Comparison of ENCODE assay signal across 8 cellular contexts in the genomic region with DNA sequence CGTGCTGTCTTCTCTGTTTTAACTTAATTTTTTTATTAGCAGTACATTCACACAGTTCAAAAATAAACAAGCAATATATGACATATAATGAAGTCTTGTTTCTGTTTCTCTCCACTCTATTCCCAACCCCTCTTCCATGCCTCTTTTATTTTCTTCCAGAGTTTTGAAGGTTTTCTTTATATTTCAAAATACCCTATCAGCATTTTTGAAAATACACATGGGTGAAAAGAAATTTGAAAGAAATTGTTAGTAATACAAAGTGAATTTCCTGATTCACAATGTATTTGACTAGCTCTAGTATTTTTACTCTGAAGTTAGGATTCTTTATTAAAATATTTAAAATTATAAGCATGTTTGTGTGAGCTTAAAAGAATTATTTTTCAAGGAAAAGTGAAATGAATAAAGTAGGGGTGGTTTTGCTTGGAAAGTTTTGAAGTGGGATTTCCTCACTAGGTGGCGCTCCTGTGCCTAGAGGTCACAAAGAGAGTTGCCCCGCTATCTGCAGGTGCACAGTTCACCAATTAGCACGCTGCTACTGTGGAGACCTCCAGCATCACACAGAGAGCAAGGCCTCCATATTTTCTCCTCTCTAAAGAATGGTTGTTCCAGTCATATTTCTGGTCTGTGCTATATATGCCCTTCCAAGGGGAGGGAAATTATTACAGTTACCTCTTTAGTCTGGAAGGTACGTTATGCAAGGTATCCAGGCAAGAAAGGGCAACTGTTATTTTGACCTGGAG. TPM values are rescaled to one million over a fixed set of nuclear protein-coding genes. Genes with fewer than 3 reads are reported as not detected.
A peak's percentile ranks its signal among the peaks of the same experiment; 100 is the strongest.
DNase-seq lines count a peak whose midpoint lies in the region; ATAC-seq and TF ChIP-seq lines count a peak whose summit lies in the region.

No MANE protein-coding gene starts in this region.

- no peak overlapping the region for H3K4me3 Mint-ChIP-seq in activated T-helper 17 cell treated with anti-CD3 and anti-CD28 coated beads, Interleukin-2, amount 50 U/mL, for 72 hours

- no peaks in the 10 kb centered on the region for H3K36me3 ChIP-seq in OCI-LY3 (replicated peaks; ENCODE audit: low read depth, low read length)
- H3K36me3 ChIP-seq in hepatocyte (replicated peaks; ENCODE audit: insufficient read depth, low read depth) = no peaks in the 10 kb centered on the region

- TF ChIP-seq CTCF in OCI-LY3 (IDR thresholded peaks at IDR 0.05; ENCODE audit: low read depth, low read length) (peak; percentile 87), hepatocyte (IDR thresholded peaks at IDR 0.05; ENCODE audit: poor library complexity) (peak; percentile 70)

- no peaks in the 10 kb centered on the region for H3K9me2 ChIP-seq in hepatocyte (replicated peaks; ENCODE audit: insufficient read depth)

- H4K20me1 ChIP-seq in OCI-LY3 (ENCODE audit: insufficient read depth, low read length) (no peaks in the 10 kb centered on the region), hepatocyte (ENCODE audit: insufficient read depth, poor library complexity, severe bottlenecking) (no peaks in the 10 kb centered on the region)

- H3K79me2 ChIP-seq in OCI-LY3 (ENCODE audit: low read length) (no peaks in the 10 kb centered on the region), hepatocyte (no peaks in the 10 kb centered on the region)

- no peaks in the 10 kb centered on the region for H3K36me3 Mint-ChIP-seq in activated T-helper 17 cell treated with anti-CD3 and anti-CD28 coated beads, Interleukin-2, amount 50 U/mL, for 72 hours (ENCODE audit: low read depth)

- H3K4me3 ChIP-seq in OCI-LY3 (ENCODE audit: low read length) (no peak overlapping the region), hepatocyte (no peak overlapping the region)

- H3K27me3 Mint-ChIP-seq in activated T-helper 17 cell treated with anti-CD3 and anti-CD28 coated beads, Interleukin-2, amount 50 U/mL, for 72 hours = peaks cover 34% of the 10 kb centered on the region

- no peak overlapping the region for H3K9ac ChIP-seq in OCI-LY3 (ENCODE audit: low read length)

- H3K27ac ChIP-seq in OCI-LY3 (ENCODE audit: low read length) (no peak overlapping the region), hepatocyte (no peak overlapping the region)

- peak; percentile 80 for ATAC-seq in GM18519 (IDR thresholded peaks at IDR 0.05; ENCODE audit: low FRiP score, unreplicated experiment)
- ATAC-seq in HG03520 (IDR thresholded peaks at IDR 0.05; ENCODE audit: unreplicated experiment) = peak; percentile 88
- ATAC-seq in activated T-helper 17 cell treated with anti-CD3 and anti-CD28 coated beads, Interleukin-2, amount 50 U/mL, for 72 hours (replicated peaks) = peak; percentile 37

- no peak overlapping the region for H3K27ac Mint-ChIP-seq in activated T-helper 17 cell treated with anti-CD3 and anti-CD28 coated beads, Interleukin-2, amount 50 U/mL, for 72 hours

- H3K27me3 ChIP-seq in OCI-LY3 (ENCODE audit: low read depth, low read length) = peaks cover 13% of the 10 kb centered on the region
- peaks cover 38% of the 10 kb centered on the region for H3K27me3 ChIP-seq in hepatocyte

- H3K9me3 Mint-ChIP-seq in activated T-helper 17 cell treated with anti-CD3 and anti-CD28 coated beads, Interleukin-2, amount 50 U/mL, for 72 hours = no peaks in the 10 kb centered on the region

- WGBS in hepatocyte (ENCODE audit: low lambda C conversion rate, missing lambda C conversion rate) = 30% methylated on average over 5 of the region's 5 CpGs

- H3K4me1 ChIP-seq in OCI-LY3 (ENCODE audit: low read length) (no peaks in the 10 kb centered on the region), hepatocyte (ENCODE audit: insufficient read depth) (no peaks in the 10 kb centered on the region)

- no peaks in the 10 kb centered on the region for H3K9me3 ChIP-seq in OCI-LY3 (ENCODE audit: insufficient read depth, low read length)
- H3K9me3 ChIP-seq in hepatocyte (ENCODE audit: low read depth) = no peaks in the 10 kb centered on the region

- DNase-seq in Ammon's horn (ENCODE audit: low spot score) = peak; percentile 74
- peak; percentile 78 for DNase-seq in hepatocyte (ENCODE audit: low spot score)
- peak; percentile 30 to 49 for DNase-seq in stimulated activated CD4-positive, alpha-beta T cell treated with anti-CD3 and anti-CD28 coated beads, Interleukin-15, amount 100 ng/mL, for 48 hours (ENCODE audit: low read depth in 2 of 2)
- DNase-seq in KG1 (lab: John Stamatoyannopoulos, UW) = no peak

- H2AFZ ChIP-seq in OCI-LY3 (ENCODE audit: low read depth, low read length) = no peak overlapping the region
- H2AFZ ChIP-seq in hepatocyte = no peak overlapping the region

- H3K4me2 ChIP-seq in OCI-LY3 (ENCODE audit: low read length) (no peak overlapping the region), hepatocyte (no peak overlapping the region)

- no peaks in the 10 kb centered on the region for H3K4me1 Mint-ChIP-seq in activated T-helper 17 cell treated with anti-CD3 and anti-CD28 coated beads, Interleukin-2, amount 50 U/mL, for 72 hours

RNA-seq across cellular contexts. Expression of gene SOX21, which starts 37.6 kb away (rescaled TPM):
- total RNA-seq in activated T-helper 17 cell treated with anti-CD3 and anti-CD28 coated beads, Interleukin-2, amount 50 U/mL, for 72 hours = not detected
- total RNA-seq in hepatocyte = 0.12 and 0.90 TPM in 2 replicates
- 0.17 and 0.65 TPM in 2 replicates for polyA plus RNA-seq in hepatocyte

Comparison
In these comparisons a context has a peak if more than half of its experiments do, and no peak if none do; other contexts are left out.
1. ATAC-seq: peak in every context shown above with its lines; median percentile 88 in HG03520; 80 in GM18519; 37 in activated T-helper 17 cell treated with anti-CD3 and anti-CD28 coated beads, Interleukin-2, amount 50 U/mL, for 72 hours.